ENCODE assay signal across 1 cellular context in genomic region chr2:238180554-238180953, GRCh38.
TF ChIP-seq lines count a peak whose summit lies in the region.

No MANE protein-coding gene starts in this region.

TF ChIP-seq in HepG2, 621 proteins besides CTCF, POLR2A, EP300 and RAD21:
- TF ChIP-seq MLXIP (CRISPR knock-in tag; IDR thresholded peaks at IDR 0.05; ENCODE audit: borderline replicate concordance) (no peak), RBM22 (optimal IDR thresholded peaks at IDR 0.05; ENCODE audit: low read length) (peak; percentile 55)
